Comparison of ENCODE assay signal across 22 cellular contexts in genomic region chr16:853306-853705, GRCh38. TPM values are rescaled to one million over a fixed set of nuclear protein-coding genes. Genes with fewer than 3 reads are reported as not detected.
DNase-seq lines count a peak whose midpoint lies in the region; ATAC-seq and TF ChIP-seq lines count a peak whose summit lies in the region.
"Had no signal": no experiment of that assay in that cellular context is flagged by ENCODE, and none has a peak within 500 bp of the region (broad histone marks: within the 10 kb centered on the region; RNA-seq: fewer than 3 reads in every experiment).

No MANE protein-coding gene starts in this region.

- intact Hi-C loops in right cardiac atrium (cut with DNase I), result no loop called here
- intact Hi-C loops in heart right ventricle (cut with DNase I), result no loop called here

- TF ChIP-seq CTCF in heart right ventricle (IDR thresholded peaks at IDR 0.05), result no peak
- TF ChIP-seq CTCF in endothelial cell (IDR thresholded peaks at IDR 0.05; ENCODE audit: unreplicated experiment), result no peak
- no peak for TF ChIP-seq CTCF in osteoblast (IDR thresholded peaks at IDR 0.05; ENCODE audit: extremely low read depth, low read depth, low read length)

- H3K27ac Mint-ChIP-seq in endothelial cell (ENCODE audit: unreplicated experiment), result no peak overlapping the region

- H3K9me3 ChIP-seq in right cardiac atrium (ENCODE audit: control insufficient read depth, low read length), result no peaks in the 10 kb centered on the region
- peaks cover 0 to 29% (median 0%) of the 10 kb centered on the region in 11 donors for H3K9me3 ChIP-seq in heart right ventricle
- H3K9me3 ChIP-seq in osteoblast (ENCODE audit: low read depth, low read length), result peaks cover 10% of the 10 kb centered on the region

- peaks cover 17% of the 10 kb centered on the region for H3K27me3 Mint-ChIP-seq in endothelial cell (ENCODE audit: unreplicated experiment)
- H3K27me3 Mint-ChIP-seq: CD8-positive, alpha-beta memory T cell had no signal

- no peaks in the 10 kb centered on the region for H3K4me1 ChIP-seq in right cardiac atrium (ENCODE audit: control insufficient read depth, insufficient read depth, low read length)
- H3K4me1 ChIP-seq in heart right ventricle, result no peaks in the 10 kb centered on the region
- H3K4me1 ChIP-seq in osteoblast (ENCODE audit: insufficient read depth, low read length), result no peaks in the 10 kb centered on the region
- H3K4me1 ChIP-seq: SJCRH30 had no signal

- H3K36me3 Mint-ChIP-seq in endothelial cell (ENCODE audit: low read depth, unreplicated experiment), result peaks cover 16% of the 10 kb centered on the region
- H3K36me3 Mint-ChIP-seq: CD8-positive, alpha-beta memory T cell had no signal

- H3K27me3 ChIP-seq in right cardiac atrium (ENCODE audit: control insufficient read depth, insufficient read depth) (no peaks in the 10 kb centered on the region), heart right ventricle (peaks cover 0 to 6% (median 0%) of the 10 kb centered on the region in 7 donors), osteoblast (ENCODE audit: insufficient read depth, low read length) (no peaks in the 10 kb centered on the region)
- H3K27me3 ChIP-seq: SJCRH30 had no signal

- no peaks in the 10 kb centered on the region for H4K20me1 ChIP-seq in osteoblast (ENCODE audit: insufficient read depth, low read length)

- peaks cover 4% of the 10 kb centered on the region for H3K4me1 Mint-ChIP-seq in endothelial cell (ENCODE audit: unreplicated experiment)
- H3K4me1 Mint-ChIP-seq: CD8-positive, alpha-beta memory T cell had no signal

- peak overlapping the region; percentile 60 for H3K4me3 Mint-ChIP-seq in endothelial cell (ENCODE audit: unreplicated experiment)
- H3K4me3 Mint-ChIP-seq: CD8-positive, alpha-beta memory T cell had no signal

- no peaks in the 10 kb centered on the region for H3K79me2 ChIP-seq in osteoblast (ENCODE audit: insufficient read depth, low read length)

- H3K36me3 ChIP-seq in heart right ventricle (no peaks in the 10 kb centered on the region), osteoblast (ENCODE audit: insufficient read depth, low read length) (no peaks in the 10 kb centered on the region)
- H3K36me3 ChIP-seq: SJCRH30 had no signal

- no peak for ATAC-seq in right cardiac atrium
- ATAC-seq in heart right ventricle, result no peak

- H2AFZ ChIP-seq in osteoblast (ENCODE audit: low read length), result no peak overlapping the region

- H3K4me3 ChIP-seq in right cardiac atrium (ENCODE audit: low read length), result no peak overlapping the region
- no peak overlapping the region for H3K4me3 ChIP-seq in heart right ventricle
- no peak overlapping the region for H3K4me3 ChIP-seq in osteoblast (ENCODE audit: insufficient read depth, low read length)
- H3K4me3 ChIP-seq: SJCRH30 had no signal

- no peak overlapping the region for H3K4me2 ChIP-seq in osteoblast (ENCODE audit: insufficient read depth, low read length)

- DNase-seq in right cardiac atrium (peak; percentile 11 to 48 (median 29)), heart right ventricle (no peak), endothelial cell (ENCODE audit: low spot score) (no peak), osteoblast (ENCODE audit: insufficient read length, low spot score, missing footprints) (peak; percentile 68), NCI-H510A treated with DMSO at 0.1 percent for 48 hours (lab: John Stamatoyannopoulos, UW) (no peak), DMS53 treated with DMSO at 0.1 percent for 48 hours (lab: John Stamatoyannopoulos, UW; ENCODE audit: unreplicated experiment) (no peak)
- no peak for DNase-seq in stimulated activated CD4-positive, alpha-beta T cell treated with anti-CD3 and anti-CD28 coated beads, Interleukin-2, amount 100 ng/mL, for 24 hours
- DNase-seq: CD8-positive, alpha-beta memory T cell; DMS53; EL; GF-D8; KBM-7; NCI-H1092 treated with DMSO at 0.1 percent for 48 hours; NCI-H1436 treated with DMSO at 0.1 percent for 48 hours; NCI-H2029; NCI-H2227 treated with DMSO at 0.1 percent for 48 hours; NCI-H510A; NCI-H748 treated with DMSO at 0.1 percent for 48 hours; SJCRH30 had no signal

- H3K27ac ChIP-seq in right cardiac atrium (ENCODE audit: low read length) (no peak overlapping the region), heart right ventricle (no peak overlapping the region), osteoblast (ENCODE audit: low read depth, low read length) (no peak overlapping the region)
- H3K27ac ChIP-seq: C4-2B, SJCRH30 had no signal

- peaks cover 14% of the 10 kb centered on the region for H3K9me3 Mint-ChIP-seq in endothelial cell (ENCODE audit: unreplicated experiment)
- H3K9me3 Mint-ChIP-seq: CD8-positive, alpha-beta memory T cell had no signal

- 85% methylated on average over 11 of the region's 11 CpGs for WGBS in right cardiac atrium
- WGBS in heart right ventricle, 2 donors, result 85 to 94% methylated on average over 11 of the region's 11 CpGs

RNA-seq across cellular contexts. Expression of gene GNG13, which starts 52.8 kb away (rescaled TPM):
- total RNA-seq in right cardiac atrium (not detected), heart right ventricle (not detected), endothelial cell (ENCODE audit: unreplicated experiment) (not detected), osteoblast (not detected in 2 replicates)
- polyA plus RNA-seq in right cardiac atrium (not detected), heart right ventricle (not detected)
- total RNA-seq: CD8-positive, alpha-beta memory T cell; H4; HT1080; SJCRH30 had no signal
- polyA plus RNA-seq: CD8-positive, alpha-beta memory T cell had no signal

Comparison
In these comparisons a context has a peak if more than half of its experiments do, and no peak if none do; other contexts are left out.
1. DNase-seq: peak in right cardiac atrium (3 of 3) and osteoblast (single experiment); none in heart right ventricle (0 of 2), endothelial cell (single experiment), NCI-H510A treated with DMSO at 0.1 percent for 48 hours (single experiment), DMS53 treated with DMSO at 0.1 percent for 48 hours (single experiment) and stimulated activated CD4-positive, alpha-beta T cell treated with anti-CD3 and anti-CD28 coated beads, Interleukin-2, amount 100 ng/mL, for 24 hours (0 of 2).